In genomic region chr6:17703256-17703694, GRCh38 we compare ENCODE assay signal across 8 cellular contexts. TPM values are rescaled to one million over a fixed set of nuclear protein-coding genes. Genes with fewer than 3 reads are reported as not detected.
DNase-seq lines count a peak whose midpoint lies in the region; ATAC-seq and TF ChIP-seq lines count a peak whose summit lies in the region.

No MANE protein-coding gene starts in this region.

- peaks cover 36% of the 10 kb centered on the region for H3K4me1 Mint-ChIP-seq in stimulated activated effector memory CD8-positive, alpha-beta T cell treated with anti-CD3 and anti-CD28 coated beads, Interleukin-12 subunit alpha, Interleukin-12 subunit beta, amount 100 ng/mL, for 72 hours

- peak overlapping the region; percentile 95 for H3K27ac Mint-ChIP-seq in stimulated activated effector memory CD8-positive, alpha-beta T cell treated with anti-CD3 and anti-CD28 coated beads, Interleukin-12 subunit alpha, Interleukin-12 subunit beta, amount 100 ng/mL, for 72 hours

- peak overlapping the region; percentile 82 for H3K4me3 Mint-ChIP-seq in stimulated activated effector memory CD8-positive, alpha-beta T cell treated with anti-CD3 and anti-CD28 coated beads, Interleukin-12 subunit alpha, Interleukin-12 subunit beta, amount 100 ng/mL, for 72 hours

- DNase-seq in A172 (ENCODE audit: low spot score) (peak; percentile 78), fibroblast of gingiva (ENCODE audit: low read depth) (peak; percentile 81), GOT3 (lab: John Stamatoyannopoulos, UW) (no peak), NCI-H1694 (lab: John Stamatoyannopoulos, UW) (no peak)
- DNase-seq in stimulated activated effector memory CD8-positive, alpha-beta T cell treated with anti-CD3 and anti-CD28 coated beads, Interleukin-12 subunit alpha, Interleukin-12 subunit beta, amount 100 ng/mL, for 72 hours (ENCODE audit: low spot score in 2 of 2), result no peak

- no peaks in the 10 kb centered on the region for H3K9me3 Mint-ChIP-seq in stimulated activated effector memory CD8-positive, alpha-beta T cell treated with anti-CD3 and anti-CD28 coated beads, Interleukin-12 subunit alpha, Interleukin-12 subunit beta, amount 100 ng/mL, for 72 hours

- peaks cover 91% of the 10 kb centered on the region for H3K36me3 Mint-ChIP-seq in stimulated activated effector memory CD8-positive, alpha-beta T cell treated with anti-CD3 and anti-CD28 coated beads, Interleukin-12 subunit alpha, Interleukin-12 subunit beta, amount 100 ng/mL, for 72 hours

- peak; percentile 16 for ATAC-seq in GM18861 (IDR thresholded peaks at IDR 0.05; ENCODE audit: unreplicated experiment)
- peak; percentile 46 for ATAC-seq in SK-N-SH treated with all-trans-retinoic acid at 6 μM for 48 hours
- no peak for ATAC-seq in stimulated activated effector memory CD8-positive, alpha-beta T cell treated with anti-CD3 and anti-CD28 coated beads, Interleukin-12 subunit alpha, Interleukin-12 subunit beta, amount 100 ng/mL, for 72 hours
- ATAC-seq in GM18870 (IDR thresholded peaks at IDR 0.05; ENCODE audit: unreplicated experiment), result no peak

TF ChIP-seq in SK-N-SH treated with all-trans-retinoic acid at 6 μM for 48 hours, 23 proteins besides CTCF, POLR2A, EP300 and RAD21:
- no peak for TF ChIP-seq ZNF70 (CRISPR knock-in tag; IDR thresholded peaks at IDR 0.05)
- TF ChIP-seq BACH2 (CRISPR knock-in tag; IDR thresholded peaks at IDR 0.05; ENCODE audit: borderline replicate concordance), result no peak; the same call in 1 of the 2 replicates
- 0 out of 2 replicates have a peak, but pooled peaks have one; percentile 35 for TF ChIP-seq RARB (CRISPR knock-in tag; IDR thresholded peaks at IDR 0.05)
- TF ChIP-seq TCF4 (CRISPR knock-in tag; IDR thresholded peaks at IDR 0.05; ENCODE audit: borderline replicate concordance), result 0 out of 2 replicates have a peak, but pooled peaks have one; percentile 37
- no peak for TF ChIP-seq PPARA (CRISPR knock-in tag; IDR thresholded peaks at IDR 0.05; ENCODE audit: borderline replicate concordance)
- no peak for TF ChIP-seq ZFP30 (CRISPR knock-in tag; IDR thresholded peaks at IDR 0.05)
- no peak for TF ChIP-seq TSHZ2 (CRISPR knock-in tag; IDR thresholded peaks at IDR 0.05)
- peak; percentile 78; the same call in 1 of the 2 replicates for TF ChIP-seq TOX (CRISPR knock-in tag; IDR thresholded peaks at IDR 0.05; ENCODE audit: borderline replicate concordance)
- TF ChIP-seq GLIS3 (CRISPR knock-in tag; IDR thresholded peaks at IDR 0.05), result no peak
- TF ChIP-seq ISL1 (CRISPR knock-in tag; IDR thresholded peaks at IDR 0.05), result peak; percentile 87
- TF ChIP-seq ZC3H10 (CRISPR knock-in tag; IDR thresholded peaks at IDR 0.05), result no peak
- TF ChIP-seq ZNF565 (CRISPR knock-in tag; conservative IDR thresholded peaks at IDR 0.05; ENCODE audit: low read depth), result no peak
- TF ChIP-seq POU6F1 (CRISPR knock-in tag; IDR thresholded peaks at IDR 0.05; ENCODE audit: borderline replicate concordance, low read depth), result no peak
- TF ChIP-seq CSRNP3 (CRISPR knock-in tag; IDR thresholded peaks at IDR 0.05), result no peak
- TF ChIP-seq SNAI2 (CRISPR knock-in tag; IDR thresholded peaks at IDR 0.05), result no peak
- TF ChIP-seq ZFP3 (CRISPR knock-in tag; IDR thresholded peaks at IDR 0.05), result no peak
- peak; percentile 64; the same call in 1 of the 2 replicates for TF ChIP-seq PATZ1 (CRISPR knock-in tag; IDR thresholded peaks at IDR 0.05; ENCODE audit: borderline replicate concordance)
- TF ChIP-seq ARNTL (CRISPR knock-in tag; IDR thresholded peaks at IDR 0.05; ENCODE audit: borderline replicate concordance, low read depth), result no peak
- TF ChIP-seq CSDC2 (CRISPR knock-in tag; IDR thresholded peaks at IDR 0.05), result no peak
- TF ChIP-seq ZNF8 (CRISPR knock-in tag; IDR thresholded peaks at IDR 0.05), result no peak
- TF ChIP-seq CREB5 (CRISPR knock-in tag; IDR thresholded peaks at IDR 0.05; ENCODE audit: low read depth), result no peak
- no peak for TF ChIP-seq ESRRG (CRISPR knock-in tag; IDR thresholded peaks at IDR 0.05)
- TF ChIP-seq OSR1 (CRISPR knock-in tag; IDR thresholded peaks at IDR 0.05), result no peak

RNA-seq across cellular contexts. Expression of gene NUP153, which starts 3.5 kb away (rescaled TPM):
- 35.6 and 40.4 TPM in 2 replicates for total RNA-seq in A172 (2014; rRNA removed; shearing (Covaris generic))

Comparison
In these comparisons a context has a peak if more than half of its experiments do, and no peak if none do; other contexts are left out.
1. DNase-seq: peak in A172 (single experiment) and fibroblast of gingiva (single experiment); none in stimulated activated effector memory CD8-positive, alpha-beta T cell treated with anti-CD3 and anti-CD28 coated beads, Interleukin-12 subunit alpha, Interleukin-12 subunit beta, amount 100 ng/mL, for 72 hours (0 of 2), GOT3 (single experiment) and NCI-H1694 (single experiment).
2. ATAC-seq: peak in GM18861 (single experiment) and SK-N-SH treated with all-trans-retinoic acid at 6 μM for 48 hours (single experiment); none in stimulated activated effector memory CD8-positive, alpha-beta T cell treated with anti-CD3 and anti-CD28 coated beads, Interleukin-12 subunit alpha, Interleukin-12 subunit beta, amount 100 ng/mL, for 72 hours (single experiment) and GM18870 (single experiment).